Comparison of ENCODE assay signal across 2 cellular contexts in the genomic region with DNA sequence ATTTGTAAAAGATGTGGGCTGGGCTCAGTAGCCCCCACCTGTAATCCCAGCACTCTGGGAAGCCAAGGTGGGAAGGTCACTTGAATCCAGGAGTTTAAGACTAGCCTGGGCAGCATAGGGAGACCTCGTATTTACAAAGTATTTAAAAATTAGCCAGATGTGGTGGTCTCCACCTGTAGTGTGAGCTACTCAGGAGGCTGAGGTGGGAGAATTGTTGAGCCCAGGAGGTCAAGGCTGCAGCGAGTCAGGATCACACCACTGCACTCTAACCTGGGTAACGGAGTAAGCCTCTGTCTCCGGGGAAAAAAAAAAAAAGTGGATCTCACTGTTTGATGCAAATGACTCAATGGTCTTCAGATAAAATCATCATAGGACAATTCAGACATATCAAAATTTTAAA.
TF ChIP-seq lines count a peak whose summit lies in the region.

No MANE protein-coding gene starts in this region.

TF ChIP-seq in HepG2, 621 proteins besides CTCF, POLR2A, EP300 and RAD21:
- no peak for TF ChIP-seq ZNF329 (CRISPR knock-in tag; IDR thresholded peaks at IDR 0.05; ENCODE audit: low read depth)
- TF ChIP-seq MED1 (CRISPR knock-in tag; IDR thresholded peaks at IDR 0.05): no peak
- no peak for TF ChIP-seq GATA4 (IDR thresholded peaks at IDR 0.05; ENCODE audit: borderline replicate concordance, low read depth)
- no peak for TF ChIP-seq NFRKB (IDR thresholded peaks at IDR 0.05)
- 0 out of 2 replicates have a peak, but pooled peaks have one; percentile 61 for TF ChIP-seq ZMYM4 (CRISPR knock-in tag; IDR thresholded peaks at IDR 0.05)
- TF ChIP-seq, protein P1, sequence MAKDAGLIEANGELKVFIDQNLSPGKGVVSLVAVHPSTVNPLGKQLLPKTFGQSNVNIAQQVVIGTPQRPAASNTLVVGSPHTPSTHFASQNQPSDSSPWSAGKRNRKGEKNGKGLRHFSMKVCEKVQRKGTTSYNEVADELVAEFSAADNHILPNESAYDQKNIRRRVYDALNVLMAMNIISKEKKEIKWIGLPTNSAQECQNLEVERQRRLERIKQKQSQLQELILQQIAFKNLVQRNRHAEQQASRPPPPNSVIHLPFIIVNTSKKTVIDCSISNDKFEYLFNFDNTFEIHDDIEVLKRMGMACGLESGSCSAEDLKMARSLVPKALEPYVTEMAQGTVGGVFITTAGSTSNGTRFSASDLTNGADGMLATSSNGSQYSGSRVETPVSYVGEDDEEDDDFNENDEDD (CRISPR knock-in tag; IDR thresholded peaks at IDR 0.05; ENCODE audit: borderline replicate concordance): no peak
- TF ChIP-seq, protein P2, sequence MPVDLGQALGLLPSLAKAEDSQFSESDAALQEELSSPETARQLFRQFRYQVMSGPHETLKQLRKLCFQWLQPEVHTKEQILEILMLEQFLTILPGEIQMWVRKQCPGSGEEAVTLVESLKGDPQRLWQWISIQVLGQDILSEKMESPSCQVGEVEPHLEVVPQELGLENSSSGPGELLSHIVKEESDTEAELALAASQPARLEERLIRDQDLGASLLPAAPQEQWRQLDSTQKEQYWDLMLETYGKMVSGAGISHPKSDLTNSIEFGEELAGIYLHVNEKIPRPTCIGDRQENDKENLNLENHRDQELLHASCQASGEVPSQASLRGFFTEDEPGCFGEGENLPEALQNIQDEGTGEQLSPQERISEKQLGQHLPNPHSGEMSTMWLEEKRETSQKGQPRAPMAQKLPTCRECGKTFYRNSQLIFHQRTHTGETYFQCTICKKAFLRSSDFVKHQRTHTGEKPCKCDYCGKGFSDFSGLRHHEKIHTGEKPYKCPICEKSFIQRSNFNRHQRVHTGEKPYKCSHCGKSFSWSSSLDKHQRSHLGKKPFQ (CRISPR knock-in tag; IDR thresholded peaks at IDR 0.05; ENCODE audit: insufficient replicate concordance): peak; percentile 69
- TF ChIP-seq, protein P3, sequence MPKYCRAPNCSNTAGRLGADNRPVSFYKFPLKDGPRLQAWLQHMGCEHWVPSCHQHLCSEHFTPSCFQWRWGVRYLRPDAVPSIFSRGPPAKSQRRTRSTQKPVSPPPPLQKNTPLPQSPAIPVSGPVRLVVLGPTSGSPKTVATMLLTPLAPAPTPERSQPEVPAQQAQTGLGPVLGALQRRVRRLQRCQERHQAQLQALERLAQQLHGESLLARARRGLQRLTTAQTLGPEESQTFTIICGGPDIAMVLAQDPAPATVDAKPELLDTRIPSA (CRISPR knock-in tag; IDR thresholded peaks at IDR 0.05; ENCODE audit: borderline replicate concordance): no peak
- TF ChIP-seq, protein P4, sequence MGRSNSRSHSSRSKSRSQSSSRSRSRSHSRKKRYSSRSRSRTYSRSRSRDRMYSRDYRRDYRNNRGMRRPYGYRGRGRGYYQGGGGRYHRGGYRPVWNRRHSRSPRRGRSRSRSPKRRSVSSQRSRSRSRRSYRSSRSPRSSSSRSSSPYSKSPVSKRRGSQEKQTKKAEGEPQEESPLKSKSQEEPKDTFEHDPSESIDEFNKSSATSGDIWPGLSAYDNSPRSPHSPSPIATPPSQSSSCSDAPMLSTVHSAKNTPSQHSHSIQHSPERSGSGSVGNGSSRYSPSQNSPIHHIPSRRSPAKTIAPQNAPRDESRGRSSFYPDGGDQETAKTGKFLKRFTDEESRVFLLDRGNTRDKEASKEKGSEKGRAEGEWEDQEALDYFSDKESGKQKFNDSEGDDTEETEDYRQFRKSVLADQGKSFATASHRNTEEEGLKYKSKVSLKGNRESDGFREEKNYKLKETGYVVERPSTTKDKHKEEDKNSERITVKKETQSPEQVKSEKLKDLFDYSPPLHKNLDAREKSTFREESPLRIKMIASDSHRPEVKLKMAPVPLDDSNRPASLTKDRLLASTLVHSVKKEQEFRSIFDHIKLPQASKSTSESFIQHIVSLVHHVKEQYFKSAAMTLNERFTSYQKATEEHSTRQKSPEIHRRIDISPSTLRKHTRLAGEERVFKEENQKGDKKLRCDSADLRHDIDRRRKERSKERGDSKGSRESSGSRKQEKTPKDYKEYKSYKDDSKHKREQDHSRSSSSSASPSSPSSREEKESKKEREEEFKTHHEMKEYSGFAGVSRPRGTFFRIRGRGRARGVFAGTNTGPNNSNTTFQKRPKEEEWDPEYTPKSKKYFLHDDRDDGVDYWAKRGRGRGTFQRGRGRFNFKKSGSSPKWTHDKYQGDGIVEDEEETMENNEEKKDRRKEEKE (IDR thresholded peaks at IDR 0.05): no peak
- TF ChIP-seq ZNF34 (CRISPR knock-in tag; IDR thresholded peaks at IDR 0.05; ENCODE audit: borderline replicate concordance): no peak
- TF ChIP-seq ZNF670 (CRISPR knock-in tag; IDR thresholded peaks at IDR 0.05; ENCODE audit: borderline replicate concordance): no peak
- TF ChIP-seq JUN (CRISPR knock-in tag; IDR thresholded peaks at IDR 0.05): no peak
- no peak for TF ChIP-seq ZNF720 (CRISPR knock-in tag; IDR thresholded peaks at IDR 0.05)
- TF ChIP-seq, protein P5, sequence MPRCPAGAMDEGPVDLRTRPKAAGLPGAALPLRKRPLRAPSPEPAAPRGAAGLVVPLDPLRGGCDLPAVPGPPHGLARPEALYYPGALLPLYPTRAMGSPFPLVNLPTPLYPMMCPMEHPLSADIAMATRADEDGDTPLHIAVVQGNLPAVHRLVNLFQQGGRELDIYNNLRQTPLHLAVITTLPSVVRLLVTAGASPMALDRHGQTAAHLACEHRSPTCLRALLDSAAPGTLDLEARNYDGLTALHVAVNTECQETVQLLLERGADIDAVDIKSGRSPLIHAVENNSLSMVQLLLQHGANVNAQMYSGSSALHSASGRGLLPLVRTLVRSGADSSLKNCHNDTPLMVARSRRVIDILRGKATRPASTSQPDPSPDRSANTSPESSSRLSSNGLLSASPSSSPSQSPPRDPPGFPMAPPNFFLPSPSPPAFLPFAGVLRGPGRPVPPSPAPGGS (CRISPR knock-in tag; IDR thresholded peaks at IDR 0.05): no peak
- peak; percentile 54; the same call in 1 of the 2 replicates for TF ChIP-seq ZNF460 (CRISPR knock-in tag; IDR thresholded peaks at IDR 0.05; ENCODE audit: borderline replicate concordance)
- TF ChIP-seq ZSCAN25 (CRISPR knock-in tag; IDR thresholded peaks at IDR 0.05): no peak
- no peak for TF ChIP-seq NFIB (CRISPR knock-in tag; IDR thresholded peaks at IDR 0.05; ENCODE audit: borderline replicate concordance)

TF ChIP-seq in K562, 482 proteins besides CTCF, POLR2A, EP300 and RAD21:
- no peak for TF ChIP-seq PCBP1 (IDR thresholded peaks at IDR 0.05; ENCODE audit: low read depth, low read length, poor library complexity, severe bottlenecking)
- TF ChIP-seq RBM22 (IDR thresholded peaks at IDR 0.05; ENCODE audit: low read depth, low read length, poor library complexity, severe bottlenecking): peak; percentile 27
